ENCODE assay signal across 8 cellular contexts in genomic region chr4:118969359-118969758, GRCh38.
A peak's percentile ranks its signal among the peaks of the same experiment; 100 is the strongest.
DNase-seq lines count a peak whose midpoint lies in the region; ATAC-seq and TF ChIP-seq lines count a peak whose summit lies in the region.

No MANE protein-coding gene starts in this region.

- H3K4me1 Mint-ChIP-seq in stimulated activated effector memory CD8-positive, alpha-beta T cell treated with anti-CD3 and anti-CD28 coated beads, Interleukin-12 subunit alpha, Interleukin-12 subunit beta, amount 100 ng/mL, for 72 hours: peaks cover 11% of the 10 kb centered on the region

- peak overlapping the region in 2 of 3 donors; percentile 19 to 34 for H3K4me3 ChIP-seq in right lobe of liver

- no peak overlapping the region for H3K27ac Mint-ChIP-seq in stimulated activated effector memory CD8-positive, alpha-beta T cell treated with anti-CD3 and anti-CD28 coated beads, Interleukin-12 subunit alpha, Interleukin-12 subunit beta, amount 100 ng/mL, for 72 hours

- peaks cover 0 to 9% (median 2%) of the 10 kb centered on the region in 4 donors for H3K4me1 ChIP-seq in right lobe of liver

- no peaks in the 10 kb centered on the region for H3K27me3 ChIP-seq in right lobe of liver

- peak overlapping the region in 2 of 3 donors; percentile 53 to 54 for H3K27ac ChIP-seq in right lobe of liver

- no peaks in the 10 kb centered on the region for H3K36me3 ChIP-seq in right lobe of liver

- DNase-seq in NCI-H1417 (lab: John Stamatoyannopoulos, UW) (peak in 2 of 3 experiments; percentile 8 to 61), NCI-H1417 treated with DMSO at 0.1 percent for 48 hours (lab: John Stamatoyannopoulos, UW) (no peak), NCI-H460 (ENCODE audit: extremely low read depth, low read depth) (peak; percentile 40), cerebellar cortex (ENCODE audit: low spot score) (peak; percentile 47), right lobe of liver (peak in 1 of 3 donors; percentile 54), superior temporal gyrus (ENCODE audit: extremely low spot score) (no peak)
- no peak for DNase-seq in stimulated activated effector memory CD8-positive, alpha-beta T cell treated with anti-CD3 and anti-CD28 coated beads, Interleukin-12 subunit alpha, Interleukin-12 subunit beta, amount 100 ng/mL, for 72 hours (ENCODE audit: low spot score in 2 of 2)
- no peak for DNase-seq in activated naive CD4-positive, alpha-beta T cell treated with anti-CD3 and anti-CD28 coated beads, Interleukin-2, amount 50 U/mL, for 16 hours

- no peaks in the 10 kb centered on the region for H3K9me3 Mint-ChIP-seq in stimulated activated effector memory CD8-positive, alpha-beta T cell treated with anti-CD3 and anti-CD28 coated beads, Interleukin-12 subunit alpha, Interleukin-12 subunit beta, amount 100 ng/mL, for 72 hours

- H3K36me3 Mint-ChIP-seq in stimulated activated effector memory CD8-positive, alpha-beta T cell treated with anti-CD3 and anti-CD28 coated beads, Interleukin-12 subunit alpha, Interleukin-12 subunit beta, amount 100 ng/mL, for 72 hours: no peaks in the 10 kb centered on the region

- TF ChIP-seq CTCF in right lobe of liver (IDR thresholded peaks at IDR 0.05): peak; percentile 62 to 69 (median 65)

- no peak for TF ChIP-seq POLR2A in right lobe of liver (IDR thresholded peaks at IDR 0.05)

- 11% methylated on average over 5 of the region's 5 CpGs for WGBS in right lobe of liver (ENCODE audit: insufficient coverage, low coverage, low lambda C conversion rate, missing lambda C conversion rate)

- ATAC-seq in right lobe of liver: peak; percentile 86 to 92 (median 87)
- no peak for ATAC-seq in stimulated activated effector memory CD8-positive, alpha-beta T cell treated with anti-CD3 and anti-CD28 coated beads, Interleukin-12 subunit alpha, Interleukin-12 subunit beta, amount 100 ng/mL, for 72 hours

- no peaks in the 10 kb centered on the region for H3K9me3 ChIP-seq in right lobe of liver

- intact Hi-C loops in right lobe of liver (cut with DNase I): no loop called here

- H3K4me3 Mint-ChIP-seq in stimulated activated effector memory CD8-positive, alpha-beta T cell treated with anti-CD3 and anti-CD28 coated beads, Interleukin-12 subunit alpha, Interleukin-12 subunit beta, amount 100 ng/mL, for 72 hours: no peak overlapping the region

Comparison
In these comparisons a context has a peak if more than half of its experiments do, and no peak if none do; other contexts are left out.
1. DNase-seq: peak in NCI-H1417 (2 of 3), NCI-H460 (single experiment) and cerebellar cortex (single experiment); none in NCI-H1417 treated with DMSO at 0.1 percent for 48 hours (single experiment), stimulated activated effector memory CD8-positive, alpha-beta T cell treated with anti-CD3 and anti-CD28 coated beads, Interleukin-12 subunit alpha, Interleukin-12 subunit beta, amount 100 ng/mL, for 72 hours (0 of 2), activated naive CD4-positive, alpha-beta T cell treated with anti-CD3 and anti-CD28 coated beads, Interleukin-2, amount 50 U/mL, for 16 hours (single experiment) and superior temporal gyrus (single experiment).